1 cellular context compared by ENCODE assay signal in the genomic region with DNA sequence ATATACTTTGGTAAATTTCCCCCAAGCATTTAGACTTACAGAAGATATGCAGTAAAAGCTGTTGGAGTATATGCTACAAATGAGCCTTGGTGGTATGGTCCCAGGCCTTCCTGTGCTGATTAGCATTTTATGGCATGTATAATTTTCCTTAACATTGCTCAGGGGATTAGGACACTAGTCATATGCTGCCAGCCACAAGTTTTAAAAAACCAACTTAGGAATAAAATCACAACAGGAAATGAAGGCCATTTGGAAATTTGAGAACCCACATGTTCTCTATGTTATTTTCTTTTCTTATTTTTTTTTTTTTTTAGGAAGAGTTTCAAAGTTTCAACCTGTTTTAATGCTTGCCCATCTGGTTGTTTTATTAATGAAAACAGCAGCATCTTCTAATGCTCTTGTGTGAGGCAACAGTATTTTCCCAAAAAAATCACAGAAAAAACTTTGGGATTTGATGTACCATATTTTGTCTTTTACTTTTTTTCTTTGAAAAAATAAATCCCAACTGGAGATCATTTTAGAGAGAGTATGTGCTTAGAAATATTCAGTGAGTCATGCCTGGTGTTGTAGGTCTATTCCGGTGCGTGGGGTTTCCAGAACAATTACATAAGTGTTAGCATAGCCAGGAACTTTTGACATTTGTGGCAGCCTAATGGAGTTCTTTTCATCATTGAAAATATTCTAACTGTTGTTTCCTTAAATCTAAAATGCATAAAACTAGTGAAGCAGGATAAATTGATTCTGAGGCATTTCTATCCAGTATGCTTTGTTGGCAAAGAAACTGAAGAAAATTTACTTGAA.
A peak's percentile ranks its signal among the peaks of the same experiment; 100 is the strongest.
TF ChIP-seq lines count a peak whose summit lies in the region.

No MANE protein-coding gene starts in this region.

TF ChIP-seq in IMR-90, 13 proteins besides CTCF, POLR2A, EP300 and RAD21:
- TF ChIP-seq SMC3 (IDR thresholded peaks at IDR 0.05; ENCODE audit: low read depth, low read length): no peak
- no peak for TF ChIP-seq MAZ (IDR thresholded peaks at IDR 0.05; ENCODE audit: borderline replicate concordance, low read depth, low read length)
- TF ChIP-seq, protein P1, sequence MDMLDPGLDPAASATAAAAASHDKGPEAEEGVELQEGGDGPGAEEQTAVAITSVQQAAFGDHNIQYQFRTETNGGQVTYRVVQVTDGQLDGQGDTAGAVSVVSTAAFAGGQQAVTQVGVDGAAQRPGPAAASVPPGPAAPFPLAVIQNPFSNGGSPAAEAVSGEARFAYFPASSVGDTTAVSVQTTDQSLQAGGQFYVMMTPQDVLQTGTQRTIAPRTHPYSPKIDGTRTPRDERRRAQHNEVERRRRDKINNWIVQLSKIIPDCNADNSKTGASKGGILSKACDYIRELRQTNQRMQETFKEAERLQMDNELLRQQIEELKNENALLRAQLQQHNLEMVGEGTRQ (IDR thresholded peaks at IDR 0.05; ENCODE audit: low read depth, low read length): no peak
- no peak for TF ChIP-seq NFE2L2 (IDR thresholded peaks at IDR 0.05; ENCODE audit: low read depth, low read length)
- TF ChIP-seq CHD1 (IDR thresholded peaks at IDR 0.05; ENCODE audit: low read depth, low read length): no peak
- TF ChIP-seq FOS (IDR thresholded peaks at IDR 0.05; ENCODE audit: low read depth, low read length): peak; percentile 75
- TF ChIP-seq, protein P2, sequence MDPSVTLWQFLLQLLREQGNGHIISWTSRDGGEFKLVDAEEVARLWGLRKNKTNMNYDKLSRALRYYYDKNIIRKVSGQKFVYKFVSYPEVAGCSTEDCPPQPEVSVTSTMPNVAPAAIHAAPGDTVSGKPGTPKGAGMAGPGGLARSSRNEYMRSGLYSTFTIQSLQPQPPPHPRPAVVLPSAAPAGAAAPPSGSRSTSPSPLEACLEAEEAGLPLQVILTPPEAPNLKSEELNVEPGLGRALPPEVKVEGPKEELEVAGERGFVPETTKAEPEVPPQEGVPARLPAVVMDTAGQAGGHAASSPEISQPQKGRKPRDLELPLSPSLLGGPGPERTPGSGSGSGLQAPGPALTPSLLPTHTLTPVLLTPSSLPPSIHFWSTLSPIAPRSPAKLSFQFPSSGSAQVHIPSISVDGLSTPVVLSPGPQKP (IDR thresholded peaks at IDR 0.05; ENCODE audit: borderline replicate concordance, low read depth, low read length): no peak
- TF ChIP-seq CEBPB (IDR thresholded peaks at IDR 0.05; ENCODE audit: low read depth, low read length): peak; percentile 32; the same call in 1 of the 2 replicates
- TF ChIP-seq RCOR1 (IDR thresholded peaks at IDR 0.05; ENCODE audit: insufficient replicate concordance, low read length): no peak
- no peak for TF ChIP-seq MXI1 (IDR thresholded peaks at IDR 0.05; ENCODE audit: borderline replicate concordance, low read depth, low read length)
- TF ChIP-seq RFX5 (IDR thresholded peaks at IDR 0.05; ENCODE audit: low read depth, low read length): no peak
